In the genomic region with DNA sequence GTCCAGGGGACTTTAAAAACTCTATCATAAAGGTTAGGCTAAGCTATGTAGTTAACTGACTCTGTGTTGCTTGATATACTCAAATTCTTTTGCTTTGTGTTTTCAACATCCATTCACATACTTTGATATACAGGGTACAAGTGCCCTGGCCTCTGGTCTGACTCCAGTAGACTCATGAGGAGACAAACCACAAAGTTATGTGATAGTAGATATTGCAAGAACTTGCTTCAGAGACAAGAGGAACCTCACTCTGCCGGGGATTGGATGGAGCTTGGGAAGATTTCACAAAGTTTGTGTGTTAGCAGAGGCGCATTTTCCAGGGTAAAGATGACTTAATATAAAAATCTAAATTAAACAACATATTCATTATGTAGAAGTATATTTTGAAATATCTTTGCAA, we compare ENCODE assay signal across 11 cellular contexts. TPM values are rescaled to one million over a fixed set of nuclear protein-coding genes. Genes with fewer than 3 reads are reported as not detected.
DNase-seq lines count a peak whose midpoint lies in the region; ATAC-seq, FAIRE-seq and TF ChIP-seq lines count a peak whose summit lies in the region.
"Had no signal": no experiment of that assay in that cellular context is flagged by ENCODE, and none has a peak within 500 bp of the region (broad histone marks: within the 10 kb centered on the region; RNA-seq: fewer than 3 reads in every experiment).

No MANE protein-coding gene starts in this region.

- peaks cover 2 to 4% of the 10 kb centered on the region in 2 donors for H3K4me1 Mint-ChIP-seq in immature natural killer cell

- H3K4me3 Mint-ChIP-seq in immature natural killer cell = no peak overlapping the region
- H3K4me3 Mint-ChIP-seq: IgD-negative memory B cell had no signal

- BruUV-seq in PC-9 (replicated peaks; lab: Mats Ljungman, UMichigan) = no TSS peak

- no peak for TF ChIP-seq POLR2A in heart left ventricle (IDR thresholded peaks at IDR 0.05)
- no peak for TF ChIP-seq POLR2A in GM12891 (IDR thresholded peaks at IDR 0.05; ENCODE audit: low read depth, low read length)

- H3K27ac Mint-ChIP-seq in immature natural killer cell = no peak overlapping the region
- H3K27ac Mint-ChIP-seq: IgD-negative memory B cell had no signal

- no peaks in the 10 kb centered on the region for H3K36me3 Mint-ChIP-seq in immature natural killer cell

- POLR2A ChIA-PET in PC-9 (lab: Charles Lee; ENCODE audit: unreplicated experiment) = no interaction called here

- no peaks in the 10 kb centered on the region for H4K20me1 ChIP-seq in PC-9 (ENCODE audit: insufficient read depth)

- H3F3A ChIP-seq in PC-9 (ENCODE audit: insufficient read depth, low read depth) = no peaks in the 10 kb centered on the region

- H3K9me3 ChIP-seq in heart left ventricle = no peaks in the 10 kb centered on the region
- H3K9me3 ChIP-seq in right atrium auricular region = no peaks in the 10 kb centered on the region
- H3K9me3 ChIP-seq in PC-9 (ENCODE audit: insufficient read depth, low read depth) = no peaks in the 10 kb centered on the region
- no peaks in the 10 kb centered on the region for H3K9me3 ChIP-seq in tibial artery

- no peaks in the 10 kb centered on the region for H3K9me2 ChIP-seq in PC-9 (ENCODE audit: insufficient read depth)

- H2AFZ ChIP-seq in PC-9 = no peak overlapping the region

- DNase-seq in heart left ventricle (no peak), right atrium auricular region (ENCODE audit: low spot score) (no peak), PC-9 (no peak), fibroblast of the aortic adventitia (ENCODE audit: low read depth) (peak; percentile 85), tibial artery (no peak), immature natural killer cell (no peak), GM12891 (ENCODE audit: insufficient read length, low spot score) (no peak), NCI-H1048 (lab: John Stamatoyannopoulos, UW) (no peak)
- DNase-seq: C1 segment of cervical spinal cord, kidney glomerular epithelial cell had no signal

- TF ChIP-seq CTCF in heart left ventricle (IDR thresholded peaks at IDR 0.05) (no peak), right atrium auricular region (IDR thresholded peaks at IDR 0.05) (no peak), PC-9 (conservative IDR thresholded peaks at IDR 0.05) (no peak), fibroblast of the aortic adventitia (IDR thresholded peaks at IDR 0.05; ENCODE audit: insufficient read depth, low read length) (no peak), tibial artery (IDR thresholded peaks at IDR 0.05) (no peak)

- intact Hi-C loops in heart left ventricle (cut with DNase I) = loop anchor here in 9 of 10 donors (2.0 to 10.0 kb wide), 15 partner anchors 116 to 599 kb away; a partner anchor contains a TSS
- intact Hi-C loops in PC-9 (cut with micrococcal nuclease; ENCODE audit: unreplicated experiment) = loop anchor here (5.0 to 10.0 kb wide), 2 partner anchors 601 to 639 kb away; a partner anchor contains a TSS
- intact Hi-C loops in tibial artery (cut with DNase I; ENCODE audit: low total_unique reads) = loop anchor here (5.0 kb wide), 1 partner anchor 129 kb away; a partner anchor contains a TSS

- no peak for ATAC-seq in heart left ventricle

- CTCF ChIA-PET in PC-9 (lab: Charles Lee) = no interaction called here

- peaks cover 36% of the 10 kb centered on the region for H3K79me2 ChIP-seq in PC-9 (ENCODE audit: low read depth)

- 73 to 85% (median 80%) methylated on average over 2 of the region's 2 CpGs for WGBS in heart left ventricle, 4 donors

- no peaks in the 10 kb centered on the region for H3K9me3 Mint-ChIP-seq in immature natural killer cell
- H3K9me3 Mint-ChIP-seq: IgD-negative memory B cell had no signal

- H3K27me3 ChIP-seq in heart left ventricle (no peaks in the 10 kb centered on the region), right atrium auricular region (no peaks in the 10 kb centered on the region), PC-9 (ENCODE audit: insufficient read depth, low read depth) (no peaks in the 10 kb centered on the region), tibial artery (no peaks in the 10 kb centered on the region)

- peaks cover 0 to 41% (median 30%) of the 10 kb centered on the region in 12 donors for H3K4me1 ChIP-seq in heart left ventricle
- H3K4me1 ChIP-seq in right atrium auricular region = peaks cover 0 to 36% of the 10 kb centered on the region in 2 donors
- peaks cover 14% of the 10 kb centered on the region for H3K4me1 ChIP-seq in PC-9 (replicated peaks; ENCODE audit: insufficient read depth)
- peaks cover 0 to 51% (median 29%) of the 10 kb centered on the region in 4 donors for H3K4me1 ChIP-seq in tibial artery

- no peak for FAIRE-seq in GM12891 (lab: Jason Lieb, UNC)

- H3K4me2 ChIP-seq in PC-9 = peak overlapping the region; percentile 96

- peak overlapping the region in 4 of 12 donors; percentile 91 to 96 (median 93) for H3K27ac ChIP-seq in heart left ventricle
- peak overlapping the region in 1 of 2 donors; percentile 91 for H3K27ac ChIP-seq in right atrium auricular region
- no peak overlapping the region for H3K27ac ChIP-seq in PC-9
- peak overlapping the region in 1 of 2 donors; percentile 96 for H3K27ac ChIP-seq in tibial artery

- H3K4me3 ChIP-seq in heart left ventricle (peak overlapping the region in 8 of 12 donors; percentile 61 to 80 (median 72)), right atrium auricular region (peak overlapping the region in 1 of 2 donors; percentile 74), PC-9 (peak overlapping the region; percentile 80), fibroblast of the aortic adventitia (ENCODE audit: low read depth, low read length) (peak overlapping the region; percentile 85), tibial artery (peak overlapping the region; percentile 65 to 75)

- no peaks in the 10 kb centered on the region for H3K27me3 Mint-ChIP-seq in immature natural killer cell (ENCODE audit: low read depth in 3 of 3)

- H3K36me3 ChIP-seq in heart left ventricle (peaks cover 0 to 4% (median 0%) of the 10 kb centered on the region in 9 donors), right atrium auricular region (no peaks in the 10 kb centered on the region), PC-9 (ENCODE audit: low read depth) (peaks cover 8% of the 10 kb centered on the region), tibial artery (no peaks in the 10 kb centered on the region)

TF ChIP-seq in GM12891, 5 proteins besides CTCF, POLR2A, EP300 and RAD21:
- no peak for TF ChIP-seq SPI1 (IDR thresholded peaks at IDR 0.05; ENCODE audit: low read depth, low read length)
TF ChIP-seq in GM12891: peak in this region for 0.

RNA-seq across cellular contexts. Expression of a gene that starts 1.4 kb away (rescaled TPM):
- total RNA-seq in heart left ventricle = 10 to 100 TPM in 2 of 9 donors, 1 to 10 TPM in 7; 4.7 to 15.5 (median 7.6) TPM
- 1 to 10 TPM; 5.0 to 7.3 TPM for polyA plus RNA-seq in heart left ventricle
- total RNA-seq in right atrium auricular region = 1 to 10 TPM; 4.9 to 9.2 TPM
- total RNA-seq in PC-9 (2021) = 6.8 and 8.4 TPM in 2 replicates
- 6.5 and 25.0 TPM in 2 replicates for total RNA-seq in fibroblast of the aortic adventitia (ENCODE audit: low replicate concordance)
- polyA plus RNA-seq in immature natural killer cell = 1 to 10 TPM; 1.3 to 3.6 (median 2.6) TPM
- 5.0 TPM for polyA plus RNA-seq in GM12891 (2012; ENCODE audit: low read depth, missing spikeins)
